11 cellular contexts compared by ENCODE assay signal in genomic region chr20:43243672-43244269, GRCh38. TPM values are rescaled to one million over a fixed set of nuclear protein-coding genes. Genes with fewer than 3 reads are reported as not detected.
A peak's percentile ranks its signal among the peaks of the same experiment; 100 is the strongest.
DNase-seq lines count a peak whose midpoint lies in the region; ATAC-seq, FAIRE-seq and TF ChIP-seq lines count a peak whose summit lies in the region.
"Had no signal": no experiment of that assay in that cellular context is flagged by ENCODE, and none has a peak within 500 bp of the region (broad histone marks: within the 10 kb centered on the region; RNA-seq: fewer than 3 reads in every experiment).

No MANE protein-coding gene starts in this region.

- TF ChIP-seq POLR2A in A549 (IDR thresholded peaks at IDR 0.05; ENCODE audit: low read length), result no peak

- no peak overlapping the region for H3K27ac ChIP-seq in A549
- H3K27ac ChIP-seq in OCI-LY3 (ENCODE audit: low read length), result no peak overlapping the region
- H3K27ac ChIP-seq in naive thymus-derived CD4-positive, alpha-beta T cell (ENCODE audit: low read depth, low read length), result no peak overlapping the region

- H3K4me1 ChIP-seq in A549, result no peaks in the 10 kb centered on the region
- H3K4me1 ChIP-seq in OCI-LY3 (ENCODE audit: low read length), result no peaks in the 10 kb centered on the region
- no peaks in the 10 kb centered on the region for H3K4me1 ChIP-seq in naive thymus-derived CD4-positive, alpha-beta T cell (ENCODE audit: control insufficient read depth in 2 of 2, insufficient read depth in 2 of 2, low read length in 2 of 2)

- ATAC-seq in A549 (peak; percentile 72 to 86; a peak in 5 of 6 replicates), GM19328 (IDR thresholded peaks at IDR 0.05; ENCODE audit: unreplicated experiment) (no peak)
- ATAC-seq in naive thymus-derived CD4-positive, alpha-beta T cell, result no peak

- DNase-seq in A549 (ENCODE audit: low read depth in 1 of 2, low spot score in 1 of 2) (peak; percentile 26 to 29), kidney epithelial cell (ENCODE audit: low read depth) (no peak), mesenteric fat pad (ENCODE audit: low spot score) (no peak), activated gamma-delta T cell (lab: John Stamatoyannopoulos, UW) (no peak)
- no peak for DNase-seq in naive thymus-derived CD4-positive, alpha-beta T cell
- DNase-seq: naive B cell; NK-92 treated with Interleukin-12 subunit alpha and Interleukin-12 subunit beta, amount 100 ng/mL, for 24 hours had no signal

- H3K27ac Mint-ChIP-seq in naive thymus-derived CD4-positive, alpha-beta T cell, result no peak overlapping the region
- H3K27ac Mint-ChIP-seq: naive B cell had no signal

- POLR2A ChIA-PET in A549 (lab: Yijun Ruan, JAX), result no interaction called here
- POLR2A ChIA-PET in naive thymus-derived CD4-positive, alpha-beta T cell (lab: Charles Lee), result no interaction called here

- no peaks in the 10 kb centered on the region for H3K4me1 Mint-ChIP-seq in naive thymus-derived CD4-positive, alpha-beta T cell
- H3K4me1 Mint-ChIP-seq: naive B cell had no signal

- H4K20me1 ChIP-seq in OCI-LY3 (ENCODE audit: insufficient read depth, low read length), result no peaks in the 10 kb centered on the region

- peaks cover 0 to 40% (median 13%) of the 10 kb centered on the region in 5 donors for H3K27me3 Mint-ChIP-seq in naive thymus-derived CD4-positive, alpha-beta T cell

- peaks cover 0 to 5% (median 0%) of the 10 kb centered on the region in 5 donors for H3K36me3 Mint-ChIP-seq in naive thymus-derived CD4-positive, alpha-beta T cell
- H3K36me3 Mint-ChIP-seq: naive B cell had no signal

- CTCF ChIA-PET in A549 (lab: Yijun Ruan, JAX), result interaction anchor here (1.1 kb wide), 1 partner anchor 1454 kb away, joined by 3 read pairs; no protein-coding TSS in a partner anchor
- CTCF ChIA-PET in naive thymus-derived CD4-positive, alpha-beta T cell (lab: Charles Lee), result no interaction called here

- no peak overlapping the region for H2AFZ ChIP-seq in OCI-LY3 (ENCODE audit: low read depth, low read length)

- TF ChIP-seq CTCF in A549 (IDR thresholded peaks at IDR 0.05) (0 out of 3 replicates have a peak, but pooled peaks have one; percentile 14), GM12872 (IDR thresholded peaks at IDR 0.05; ENCODE audit: insufficient read depth, low read depth, low read length) (peak; percentile 22; the same call in 1 of the 3 replicates), OCI-LY3 (IDR thresholded peaks at IDR 0.05; ENCODE audit: low read depth, low read length) (peak; percentile 46), kidney epithelial cell (IDR thresholded peaks at IDR 0.05; ENCODE audit: insufficient read depth, low read length, poor library complexity, severe bottlenecking) (peak; percentile 29)

- H3K27me3 ChIP-seq in OCI-LY3 (ENCODE audit: low read depth, low read length) (peaks cover 71% of the 10 kb centered on the region), kidney epithelial cell (ENCODE audit: control insufficient read depth, insufficient read depth, low read length) (no peaks in the 10 kb centered on the region)
- no peaks in the 10 kb centered on the region for H3K27me3 ChIP-seq in naive thymus-derived CD4-positive, alpha-beta T cell (ENCODE audit: control insufficient read depth in 2 of 2, insufficient read depth in 2 of 2, low read length in 2 of 2)

- H3K9me3 ChIP-seq in A549 (no peaks in the 10 kb centered on the region), OCI-LY3 (ENCODE audit: insufficient read depth, low read length) (no peaks in the 10 kb centered on the region)
- no peaks in the 10 kb centered on the region for H3K9me3 ChIP-seq in naive thymus-derived CD4-positive, alpha-beta T cell (ENCODE audit: control insufficient read depth in 2 of 3, low read length in 3 of 3)

- H3K79me2 ChIP-seq in OCI-LY3 (ENCODE audit: low read length), result no peaks in the 10 kb centered on the region

- no peak for TF ChIP-seq EP300 in A549 (IDR thresholded peaks at IDR 0.05)

- no peak overlapping the region for H3K4me2 ChIP-seq in A549
- H3K4me2 ChIP-seq in OCI-LY3 (ENCODE audit: low read length), result no peak overlapping the region

- no peak overlapping the region for H3K9ac ChIP-seq in OCI-LY3 (ENCODE audit: low read length)

- H3K4me3 ChIP-seq in A549 (no peak overlapping the region), OCI-LY3 (ENCODE audit: low read length) (no peak overlapping the region), kidney epithelial cell (ENCODE audit: low read depth, low read length) (no peak overlapping the region)
- no peak overlapping the region for H3K4me3 ChIP-seq in naive thymus-derived CD4-positive, alpha-beta T cell (ENCODE audit: low read length)

- H3K36me3 ChIP-seq in OCI-LY3 (replicated peaks; ENCODE audit: low read depth, low read length) (no peaks in the 10 kb centered on the region), kidney epithelial cell (ENCODE audit: control insufficient read depth, insufficient read depth, low read length) (no peaks in the 10 kb centered on the region)
- H3K36me3 ChIP-seq in naive thymus-derived CD4-positive, alpha-beta T cell (ENCODE audit: control insufficient read depth in 2 of 3, insufficient read depth in 3 of 3, low read length in 3 of 3), result no peaks in the 10 kb centered on the region

- WGBS in A549 (ENCODE audit: missing lambda C conversion rate), result 17% methylated on average over 7 of the region's 7 CpGs

- no peak overlapping the region for H3K4me3 Mint-ChIP-seq in naive thymus-derived CD4-positive, alpha-beta T cell

- intact Hi-C loops in naive thymus-derived CD4-positive, alpha-beta T cell (cut with micrococcal nuclease), result no loop called here

- TF ChIP-seq RAD21 in A549 (conservative IDR thresholded peaks at IDR 0.05 in 1 of 2, IDR thresholded peaks at IDR 0.05 in 1 of 2), result peak; percentile 13 to 34; a peak in 2 of 5 replicates

- no peak for FAIRE-seq in A549 (lab: Jason Lieb, UNC)

- peaks cover 0 to 16% (median 5%) of the 10 kb centered on the region in 11 donors for H3K9me3 Mint-ChIP-seq in naive thymus-derived CD4-positive, alpha-beta T cell

TF ChIP-seq in A549, 52 proteins besides CTCF, POLR2A, EP300 and RAD21:
- TF ChIP-seq, protein P1, sequence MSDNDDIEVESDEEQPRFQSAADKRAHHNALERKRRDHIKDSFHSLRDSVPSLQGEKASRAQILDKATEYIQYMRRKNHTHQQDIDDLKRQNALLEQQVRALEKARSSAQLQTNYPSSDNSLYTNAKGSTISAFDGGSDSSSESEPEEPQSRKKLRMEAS (IDR thresholded peaks at IDR 0.05), result no peak
- TF ChIP-seq HOXA7 (CRISPR knock-in tag; IDR thresholded peaks at IDR 0.05), result no peak
- TF ChIP-seq MAFK (IDR thresholded peaks at IDR 0.05; ENCODE audit: partially characterized antibody), result no peak

RNA-seq across cellular contexts. Expression of gene PTPRT, which starts 54.1 kb away (rescaled TPM):
- not detected in 2 replicates for polyA plus RNA-seq in A549 (2011; rRNA removed)
- not detected in 2 replicates for polyA plus RNA-seq in A549 (2012; cell fraction: cytosol; rRNA removed)
- polyA plus RNA-seq in A549 (2012; cell fraction: nucleus; rRNA removed), result not detected in 2 replicates
- not detected in 3 replicates for polyA plus RNA-seq in A549 (2017; fragmentation: RNase III; extraction: RNeasy Plus Mini Kit Qiagen cat#74134 plus additional on column Dnase treatment)
- polyA minus RNA-seq in A549 (2011; rRNA and poly(A)+ RNA removed), result not detected in 2 replicates
- 0.25 TPM in 1 of 2 replicates, not detected in the other for total RNA-seq in kidney epithelial cell
- total RNA-seq in mesenteric fat pad, result not detected
- not detected for total RNA-seq in naive thymus-derived CD4-positive, alpha-beta T cell
- polyA plus RNA-seq in naive thymus-derived CD4-positive, alpha-beta T cell, result not detected
- total RNA-seq: fibroblast of lung had no signal
- polyA plus RNA-seq: fibroblast of lung had no signal

Comparison
In these comparisons a context has a peak if more than half of its experiments do, and no peak if none do; other contexts are left out.
1. ATAC-seq: peak in A549 (2 of 2); none in GM19328 (single experiment) and naive thymus-derived CD4-positive, alpha-beta T cell (single experiment).
2. DNase-seq: peak in A549 (2 of 2); none in kidney epithelial cell (single experiment), mesenteric fat pad (single experiment), activated gamma-delta T cell (single experiment) and naive thymus-derived CD4-positive, alpha-beta T cell (0 of 9).
3. Peak in every context shown above with its lines, with median percentiles within 50 percentile points of each other: CTCF ChIP-seq.